Comparison of ENCODE assay signal across 7 cellular contexts in genomic region chr3:125860547-125860946, GRCh38.
A peak's percentile ranks its signal among the peaks of the same experiment; 100 is the strongest.
DNase-seq lines count a peak whose midpoint lies in the region; ATAC-seq and TF ChIP-seq lines count a peak whose summit lies in the region.
"Not testable (repeated sequence)": the region's sequence is repeated elsewhere in the genome, so short reads cannot be mapped to it uniquely, and the experiment has no call there.

No MANE protein-coding gene starts in this region.

- CTCF ChIA-PET in WTC11 (lab: Charles Lee), result not testable (repeated sequence)

- TF ChIP-seq CTCF in GM12872 (IDR thresholded peaks at IDR 0.05; ENCODE audit: insufficient read depth, low read depth, low read length), result 0 out of 3 replicates have a peak, but pooled peaks have one; percentile 8
- TF ChIP-seq CTCF in NB4 (IDR thresholded peaks at IDR 0.05; ENCODE audit: low read depth, low read length); WTC11 (IDR thresholded peaks at IDR 0.05): not testable (repeated sequence)
- TF ChIP-seq CTCF in epithelial cell of esophagus (IDR thresholded peaks at IDR 0.05; ENCODE audit: insufficient read depth, low read depth, low read length, missing control alignments), result peak; percentile 8
- peak; percentile 48 for TF ChIP-seq CTCF in mesothelial cell of epicardium (IDR thresholded peaks at IDR 0.05; ENCODE audit: unreplicated experiment)

- H3K4me3 Mint-ChIP-seq in WTC11; activated naive CD8-positive, alpha-beta T cell treated with anti-CD3 and anti-CD28 coated beads, Interleukin-2, amount 50 U/mL, for 24 hours; mesothelial cell of epicardium: not testable (repeated sequence)

- not testable (repeated sequence) for TF ChIP-seq POLR2A in NB4 (IDR thresholded peaks at IDR 0.05; ENCODE audit: extremely low read depth, insufficient read length)

- POLR2A ChIA-PET in WTC11 (lab: Charles Lee), result not testable (repeated sequence)

- DNase-seq in NB4 (ENCODE audit: low read depth) (peak; percentile 2), WTC11 (ENCODE audit: low spot score) (peak; percentile 16)
- DNase-seq in activated naive CD8-positive, alpha-beta T cell treated with anti-CD3 and anti-CD28 coated beads, Interleukin-2, amount 50 U/mL, for 24 hours, result peak; percentile 17
- DNase-seq in epithelial cell of esophagus (ENCODE audit: low read depth); mesothelial cell of epicardium (ENCODE audit: low spot score in 2 of 2, unreplicated experiment in 2 of 2): not testable (repeated sequence)
- peak; percentile 23 to 34 for DNase-seq in stimulated activated CD4-positive, alpha-beta T cell treated with anti-CD3 and anti-CD28 coated beads, Interleukin-2, amount 100 ng/mL, for 24 hours

- not testable (repeated sequence) for H3K4me3 ChIP-seq in NB4 (ENCODE audit: low read depth, low read length); epithelial cell of esophagus (ENCODE audit: low read length)

- H3K9me3 Mint-ChIP-seq in WTC11, result peaks cover 23% of the 10 kb centered on the region
- H3K9me3 Mint-ChIP-seq in activated naive CD8-positive, alpha-beta T cell treated with anti-CD3 and anti-CD28 coated beads, Interleukin-2, amount 50 U/mL, for 24 hours; mesothelial cell of epicardium: not testable (repeated sequence)

- not testable (repeated sequence) for ATAC-seq in WTC11; activated naive CD8-positive, alpha-beta T cell treated with anti-CD3 and anti-CD28 coated beads, Interleukin-2, amount 50 U/mL, for 24 hours

- peaks cover 25% of the 10 kb centered on the region for H3K4me1 Mint-ChIP-seq in WTC11
- H3K4me1 Mint-ChIP-seq in activated naive CD8-positive, alpha-beta T cell treated with anti-CD3 and anti-CD28 coated beads, Interleukin-2, amount 50 U/mL, for 24 hours; mesothelial cell of epicardium: not testable (repeated sequence)

- H3K36me3 Mint-ChIP-seq in WTC11 (peaks cover 21% of the 10 kb centered on the region), mesothelial cell of epicardium (peaks cover 19% of the 10 kb centered on the region)
- not testable (repeated sequence) for H3K36me3 Mint-ChIP-seq in activated naive CD8-positive, alpha-beta T cell treated with anti-CD3 and anti-CD28 coated beads, Interleukin-2, amount 50 U/mL, for 24 hours (ENCODE audit: low read depth)

- not testable (repeated sequence) for H3K27ac Mint-ChIP-seq in WTC11; activated naive CD8-positive, alpha-beta T cell treated with anti-CD3 and anti-CD28 coated beads, Interleukin-2, amount 50 U/mL, for 24 hours; mesothelial cell of epicardium

- not testable (repeated sequence) for H3K27me3 Mint-ChIP-seq in WTC11 (ENCODE audit: low read depth); activated naive CD8-positive, alpha-beta T cell treated with anti-CD3 and anti-CD28 coated beads, Interleukin-2, amount 50 U/mL, for 24 hours; mesothelial cell of epicardium (ENCODE audit: low read depth)
